In genomic region chr10:4662576-4663161, GRCh38 we compare ENCODE assay signal across 10 cellular contexts.
DNase-seq lines count a peak whose midpoint lies in the region; ATAC-seq, FAIRE-seq and TF ChIP-seq lines count a peak whose summit lies in the region.
"Had no signal": no experiment of that assay in that cellular context is flagged by ENCODE, and none has a peak within 500 bp of the region (broad histone marks: within the 10 kb centered on the region; RNA-seq: fewer than 3 reads in every experiment).

No MANE protein-coding gene starts in this region.

- POLR2A ChIA-PET in K562 (lab: Yijun Ruan, JAX) (interaction anchor here (0.6 kb wide), 1 partner anchor 122 kb away, joined by 3 read pairs; no protein-coding TSS in a partner anchor), WTC11 (lab: Charles Lee) (no interaction called here)

- H3K9me3 Mint-ChIP-seq in WTC11: no peaks in the 10 kb centered on the region

- no peaks in the 10 kb centered on the region for H3K27me3 Mint-ChIP-seq in WTC11 (ENCODE audit: low read depth)

- no peak for TF ChIP-seq POLR2A in K562 (conservative IDR thresholded peaks at IDR 0.05)
- no peak for TF ChIP-seq POLR2A in right lobe of liver (IDR thresholded peaks at IDR 0.05)

- TF ChIP-seq EP300 in K562 (IDR thresholded peaks at IDR 0.05; ENCODE audit: low read length): no peak

- no peak overlapping the region for H3K9ac ChIP-seq in K562 (ENCODE audit: insufficient read depth in 1 of 2, low read depth in 2 of 2, low read length in 2 of 2)

- H3K9me3 ChIP-seq in K562 (replicated peaks; ENCODE audit: control insufficient read depth, insufficient read depth, low read depth, low read length): 0 out of 2 replicates have a peak, but pooled peaks cover 3% of the 10 kb centered on the region
- H3K9me3 ChIP-seq in right lobe of liver: no peaks in the 10 kb centered on the region
- H3K9me3 ChIP-seq in tibial artery: no peaks in the 10 kb centered on the region

- intact Hi-C loops in K562 (cut with micrococcal nuclease) (no loop called here), right lobe of liver (cut with DNase I) (no loop called here), tibial artery (cut with DNase I; ENCODE audit: low total_unique reads) (no loop called here)

- H3K4me3 Mint-ChIP-seq in WTC11: no peak overlapping the region

- H3K79me2 ChIP-seq in K562 (ENCODE audit: control insufficient read depth, insufficient read depth, low read length): no peaks in the 10 kb centered on the region

- H3K9me1 ChIP-seq in K562 (ENCODE audit: control insufficient read depth, insufficient read depth, low read length): no peaks in the 10 kb centered on the region

- H3K4me3 ChIP-seq in K562 (no peak overlapping the region), right lobe of liver (no peak overlapping the region), tibial artery (no peak overlapping the region)

- CTCF ChIA-PET in K562 (lab: Yijun Ruan, JAX; ENCODE audit: low intra/inter-chr PET ratio): no interaction called here
- CTCF ChIA-PET in WTC11 (lab: Charles Lee): no interaction called here

- no peaks in the 10 kb centered on the region for H3K36me3 Mint-ChIP-seq in WTC11

- H3K4me2 ChIP-seq in K562 (ENCODE audit: insufficient read depth, low read length): no peak overlapping the region; the same call in 1 of the 2 replicates

- WGBS in K562 (ENCODE audit: insufficient coverage, low coverage, missing lambda C conversion rate): 27% methylated on average over 9 of the region's 9 CpGs
- 29% methylated on average over 4 of the region's 9 CpGs for WGBS in right lobe of liver (ENCODE audit: insufficient coverage, low coverage, low lambda C conversion rate, missing lambda C conversion rate)

- TF ChIP-seq RAD21 in K562 (CRISPR knock-in tag; conservative IDR thresholded peaks at IDR 0.05 in 1 of 2, IDR thresholded peaks at IDR 0.05 in 1 of 2): no peak

- in situ Hi-C loops in K562 (cut with MboI): loop anchor here (10.0 kb wide), 1 partner anchor 1418 kb away; no protein-coding TSS in a partner anchor

- H3K27ac ChIP-seq in K562 (ENCODE audit: extremely low read depth, low read depth, low read length) (peak overlapping the region; percentile 38; the same call in 2 of the 3 replicates), right lobe of liver (peak overlapping the region; percentile 31 to 80 (median 75)), tibial artery (peak overlapping the region; percentile 73 to 84), substantia nigra (ENCODE audit: low read depth, low read length, poor library complexity, severe bottlenecking) (no peak overlapping the region)

- DNase-seq in HT-29 (ENCODE audit: low spot score): peak; percentile 82
- DNase-seq in K562 (ENCODE audit: extremely low read depth in 1 of 4, low spot score in 3 of 4): no peak
- DNase-seq in right lobe of liver: no peak
- DNase-seq in tibial artery: peak in 1 of 2 donors; percentile 29
- DNase-seq in NCI-H1105 (lab: John Stamatoyannopoulos, UW): no peak
- no peak for DNase-seq in substantia nigra (lab: John Stamatoyannopoulos, UW)
- DNase-seq in WTC11 (ENCODE audit: low spot score): no peak
- DNase-seq: NK-92 treated with Interleukin-12 subunit alpha and Interleukin-12 subunit beta, amount 100 ng/mL, for 24 hours had no signal

- H3K27me3 ChIP-seq in K562 (ENCODE audit: control insufficient read depth in 2 of 2, insufficient read depth in 2 of 2, low read length in 2 of 2) (no peaks in the 10 kb centered on the region), right lobe of liver (no peaks in the 10 kb centered on the region), tibial artery (no peaks in the 10 kb centered on the region)

- FAIRE-seq in K562 (lab: Jason Lieb, UNC): no peak
- FAIRE-seq: GM18507 had no signal

- H3K36me3 ChIP-seq in K562 (ENCODE audit: control insufficient read depth, insufficient read depth, low read length) (no peaks in the 10 kb centered on the region), right lobe of liver (no peaks in the 10 kb centered on the region), tibial artery (no peaks in the 10 kb centered on the region)

- no peak for ATAC-seq in K562
- peak in 1 of 4 donors; percentile 3 for ATAC-seq in right lobe of liver
- no peak for ATAC-seq in HG03108 (IDR thresholded peaks at IDR 0.05; ENCODE audit: unreplicated experiment)
- no peak for ATAC-seq in WTC11

- no peaks in the 10 kb centered on the region for H4K20me1 ChIP-seq in K562 (replicated peaks; ENCODE audit: control insufficient read depth, insufficient read depth, low read length)

- H2AFZ ChIP-seq in K562 (ENCODE audit: low read depth, low read length): peak overlapping the region; percentile 65

- no peak for TF ChIP-seq CTCF in K562 (IDR thresholded peaks at IDR 0.05 in 2 of 3, conservative IDR thresholded peaks at IDR 0.05 in 1 of 3; ENCODE audit: insufficient read depth in 2 of 3, low read depth in 1 of 3, low read length in 3 of 3)
- no peak for TF ChIP-seq CTCF in right lobe of liver (IDR thresholded peaks at IDR 0.05)
- TF ChIP-seq CTCF in tibial artery (IDR thresholded peaks at IDR 0.05): no peak
- TF ChIP-seq CTCF in WTC11 (IDR thresholded peaks at IDR 0.05): no peak

- no peak overlapping the region for H3K27ac Mint-ChIP-seq in WTC11

- H3K4me1 Mint-ChIP-seq in WTC11: no peaks in the 10 kb centered on the region

- no TSS peak for BruUV-seq in K562 (replicated peaks; lab: Mats Ljungman, UMichigan)

- H3K4me1 ChIP-seq in K562 (replicated peaks in 1 of 2; ENCODE audit: control insufficient read depth in 2 of 2, insufficient read depth in 2 of 2, low read length in 2 of 2) (peaks cover 0 to 7% of the 10 kb centered on the region in 2 experiments; a peak in 3 of 5 replicates), right lobe of liver (peaks cover 0 to 29% (median 10%) of the 10 kb centered on the region in 4 donors), tibial artery (peaks cover 0 to 42% (median 28%) of the 10 kb centered on the region in 4 donors)

TF ChIP-seq in WTC11, 78 proteins besides CTCF, POLR2A, EP300 and RAD21 (continues in another document):
- TF ChIP-seq PRRX2 (CRISPR knock-in tag; IDR thresholded peaks at IDR 0.05) (no peak), ZNF263 (CRISPR knock-in tag; IDR thresholded peaks at IDR 0.05; ENCODE audit: low read depth) (no peak), JUN (CRISPR knock-in tag; IDR thresholded peaks at IDR 0.05) (no peak), ZNF281 (CRISPR knock-in tag; IDR thresholded peaks at IDR 0.05) (no peak), ETV6 (CRISPR knock-in tag; IDR thresholded peaks at IDR 0.05) (no peak), SMAD4 (CRISPR knock-in tag; IDR thresholded peaks at IDR 0.05) (no peak), SP1 (CRISPR knock-in tag; conservative IDR thresholded peaks at IDR 0.05) (no peak), SMAD3 (CRISPR knock-in tag; IDR thresholded peaks at IDR 0.05; ENCODE audit: borderline replicate concordance) (no peak), GRHL2 (CRISPR knock-in tag; IDR thresholded peaks at IDR 0.05; ENCODE audit: insufficient replicate concordance, severe bottlenecking) (no peak), FOXP4 (CRISPR knock-in tag; IDR thresholded peaks at IDR 0.05) (no peak), RORB (CRISPR knock-in tag; IDR thresholded peaks at IDR 0.05) (no peak), NR2C2 (CRISPR knock-in tag; IDR thresholded peaks at IDR 0.05) (no peak), ZNF396 (CRISPR knock-in tag; IDR thresholded peaks at IDR 0.05; ENCODE audit: borderline replicate concordance) (no peak), OVOL2 (CRISPR knock-in tag; IDR thresholded peaks at IDR 0.05; ENCODE audit: borderline replicate concordance) (no peak), ZBTB43 (CRISPR knock-in tag; IDR thresholded peaks at IDR 0.05) (no peak)
